1 cellular context compared by ENCODE assay signal in the genomic region with DNA sequence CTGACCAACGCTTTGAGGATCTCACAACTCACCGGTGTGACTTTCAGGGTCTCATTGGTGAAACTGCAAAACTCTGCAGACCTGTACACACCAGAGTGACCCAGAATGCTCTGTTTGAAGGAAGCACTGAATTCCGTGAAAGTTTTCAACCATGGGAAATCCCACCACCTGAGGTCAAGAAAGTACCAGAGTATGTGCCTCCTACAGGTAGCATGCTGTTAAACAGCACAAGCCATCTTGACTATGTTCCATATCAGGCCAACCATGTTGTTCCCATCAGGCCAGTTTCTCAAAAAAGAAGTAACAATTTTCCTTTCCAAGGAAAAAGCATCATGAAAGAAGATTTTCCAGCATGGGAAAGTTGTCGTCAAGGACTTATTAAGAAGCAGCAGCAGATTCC.
A peak's percentile ranks its signal among the peaks of the same experiment; 100 is the strongest.
TF ChIP-seq lines count a peak whose summit lies in the region.

No MANE protein-coding gene starts in this region.

TF ChIP-seq in HEK293, 187 proteins besides CTCF, POLR2A, EP300 and RAD21:
- TF ChIP-seq PRDM1 (tag by site-specific recombination; IDR thresholded peaks at IDR 0.05) = 0 out of 2 replicates have a peak, but pooled peaks have one; percentile 11
TF ChIP-seq in HEK293: peak in this region for 1; not testable (repeated sequence) for 186.
